9 cellular contexts compared by ENCODE assay signal in the genomic region with DNA sequence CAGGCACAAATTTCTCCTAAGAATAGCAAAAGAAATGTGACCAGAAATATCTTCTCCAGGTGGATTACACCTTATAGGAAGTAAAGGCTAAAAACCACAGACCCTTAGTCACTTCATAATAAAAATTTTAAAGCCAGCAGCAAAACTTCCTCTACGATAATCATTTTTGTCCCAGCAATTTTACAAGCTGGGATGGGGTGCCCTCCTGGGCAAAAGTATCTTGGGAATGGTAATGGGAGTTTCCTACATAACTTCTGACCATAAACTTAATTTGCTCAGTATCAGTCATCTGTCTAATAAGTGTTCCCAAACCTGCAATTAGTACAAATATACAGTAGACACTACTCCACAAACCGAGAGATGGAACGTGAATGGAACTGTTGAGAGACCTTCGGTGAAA. TPM values are rescaled to one million over a fixed set of nuclear protein-coding genes. Genes with fewer than 3 reads are reported as not detected.
DNase-seq lines count a peak whose midpoint lies in the region; ATAC-seq, FAIRE-seq and TF ChIP-seq lines count a peak whose summit lies in the region.
"Had no signal": no experiment of that assay in that cellular context is flagged by ENCODE, and none has a peak within 500 bp of the region (broad histone marks: within the 10 kb centered on the region; RNA-seq: fewer than 3 reads in every experiment).

No MANE protein-coding gene starts in this region.

- CTCF ChIA-PET in MCF 10A (lab: Yijun Ruan, JAX), result interaction anchor here (0.5 to 3.5 kb wide), 3 partner anchors 27 to 223 kb away, joined by 4 to 16 read pairs (median 4); a partner anchor contains a TSS

- H3K9me3 Mint-ChIP-seq in MCF 10A (ENCODE audit: unreplicated experiment), result no peaks in the 10 kb centered on the region

- H3K27me3 ChIP-seq in left ventricle myocardium inferior (ENCODE audit: low read depth) (no peaks in the 10 kb centered on the region), mononuclear cell (ENCODE audit: insufficient read depth, low read length) (no peaks in the 10 kb centered on the region)

- POLR2A ChIA-PET in MCF 10A (lab: Yijun Ruan, JAX), result interaction anchor here (0.6 to 10.7 kb wide), 16 partner anchors 13 to 1109 kb away, joined by 3 to 342 read pairs (median 9); a partner anchor contains a TSS

- no peak for ATAC-seq in Right ventricle myocardium inferior

- H3K4me3 Mint-ChIP-seq in MCF 10A (ENCODE audit: unreplicated experiment), result no peak overlapping the region

- no peaks in the 10 kb centered on the region for H3K27me3 Mint-ChIP-seq in MCF 10A (ENCODE audit: insufficient read depth, unreplicated experiment)

- H3K36me3 ChIP-seq in left ventricle myocardium inferior, result no peaks in the 10 kb centered on the region

- DNase-seq in left ventricle myocardium inferior, result no peak
- DNase-seq in Right ventricle myocardium inferior (ENCODE audit: missing footprints), result no peak
- DNase-seq in MCF 10A (ENCODE audit: unreplicated experiment), result no peak
- no peak for DNase-seq in RCC 7860 (ENCODE audit: low spot score)
- no peak for DNase-seq in NCI-H1930 (lab: John Stamatoyannopoulos, UW)
- no peak for DNase-seq in NCI-H1092 treated with DMSO at 0.1 percent for 48 hours (lab: John Stamatoyannopoulos, UW)
- no peak for DNase-seq in COLO668 (lab: John Stamatoyannopoulos, UW; ENCODE audit: unreplicated experiment)
- DNase-seq: central memory CD4-positive, alpha-beta T cell had no signal

- peaks cover 6% of the 10 kb centered on the region for H3K4me1 Mint-ChIP-seq in MCF 10A (ENCODE audit: insufficient read depth, unreplicated experiment)

- peak overlapping the region; percentile 85 for H3K27ac Mint-ChIP-seq in MCF 10A (ENCODE audit: low read depth, unreplicated experiment)

- intact Hi-C loops in left ventricle myocardium inferior (cut with micrococcal nuclease), result no loop called here
- intact Hi-C loops in Right ventricle myocardium inferior (cut with DNase I), result loop anchor here (5.0 kb wide), 1 partner anchor 51 kb away; a partner anchor contains a TSS
- intact Hi-C loops in MCF 10A (cut with micrococcal nuclease), result loop anchor here (5.0 to 10.0 kb wide), 2 partner anchors 94 to 136 kb away; a partner anchor contains a TSS

- no peaks in the 10 kb centered on the region for H3K9me3 ChIP-seq in left ventricle myocardium inferior (replicated peaks)
- H3K9me3 ChIP-seq in mononuclear cell (ENCODE audit: low read depth, low read length), result no peaks in the 10 kb centered on the region

- BruUV-seq in MCF 10A (replicated peaks; lab: Mats Ljungman, UMichigan), result no TSS peak

- H3K4me3 ChIP-seq in left ventricle myocardium inferior (peak overlapping the region; percentile 95), mononuclear cell (ENCODE audit: low read length) (peak overlapping the region; percentile 90)

- TF ChIP-seq CTCF in left ventricle myocardium inferior (IDR thresholded peaks at IDR 0.05; ENCODE audit: borderline replicate concordance) (no peak), MCF 10A (IDR thresholded peaks at IDR 0.05; ENCODE audit: unreplicated experiment) (no peak)

- H3K4me1 ChIP-seq in left ventricle myocardium inferior (peaks cover 88% of the 10 kb centered on the region), mononuclear cell (ENCODE audit: insufficient read depth, low read length) (peaks cover 51% of the 10 kb centered on the region)

- peaks cover 57% of the 10 kb centered on the region for H3K36me3 Mint-ChIP-seq in MCF 10A (ENCODE audit: insufficient read depth, unreplicated experiment)

- FAIRE-seq in RCC 7860 (lab: Jason Lieb, UNC), result no peak

- H3K27ac ChIP-seq in left ventricle myocardium inferior (replicated peaks), result peak overlapping the region; percentile 100

RNA-seq across cellular contexts. Expression of a gene that starts 3.0 kb away (rescaled TPM):
- 17.2 TPM for total RNA-seq in left ventricle myocardium inferior
- 18.3 TPM for total RNA-seq in Right ventricle myocardium inferior
- 37.6 and 38.2 TPM in 2 replicates for total RNA-seq in MCF 10A (2022)
- total RNA-seq in mononuclear cell, result 102 TPM

RNA-seq across cellular contexts. Expression of a gene that starts 45.5 kb away (rescaled TPM):
- 3.1 TPM for total RNA-seq in left ventricle myocardium inferior
- total RNA-seq in Right ventricle myocardium inferior, result 3.0 TPM
- total RNA-seq in MCF 10A (2022), result 9.1 and 9.5 TPM in 2 replicates
- total RNA-seq in mononuclear cell, result 12.0 TPM

RNA-seq across cellular contexts. Expression of a gene that starts 50.8 kb away (rescaled TPM):
- total RNA-seq in left ventricle myocardium inferior (84.2 TPM), Right ventricle myocardium inferior (118 TPM), MCF 10A (2022) (98.5 and 126 TPM in 2 replicates), mononuclear cell (52.7 TPM)

RNA-seq across cellular contexts. Expression of a gene that starts 57.5 kb away (rescaled TPM):
- total RNA-seq in left ventricle myocardium inferior, result not detected
- total RNA-seq in Right ventricle myocardium inferior, result not detected
- not detected in 2 replicates for total RNA-seq in MCF 10A (2022)
- 0.94 TPM for total RNA-seq in mononuclear cell
